ENCODE assay signal across 8 cellular contexts in genomic region chr1:110155878-110156522, GRCh38. TPM values are rescaled to one million over a fixed set of nuclear protein-coding genes. Genes with fewer than 3 reads are reported as not detected.
DNase-seq lines count a peak whose midpoint lies in the region; ATAC-seq, FAIRE-seq and TF ChIP-seq lines count a peak whose summit lies in the region.

No MANE protein-coding gene starts in this region.

- no peaks in the 10 kb centered on the region for H3K36me3 Mint-ChIP-seq in GM23338 (ENCODE audit: low read depth)

- DNase-seq in GM23338 (ENCODE audit: low spot score), result peak; percentile 76
- peak; percentile 10 for DNase-seq in SK-MEL-5 (ENCODE audit: low read depth, low spot score)
- peak; percentile 61 for DNase-seq in astrocyte of the spinal cord (ENCODE audit: low read depth, low spot score)
- peak; percentile 4 for DNase-seq in HepG2 (ENCODE audit: low spot score)
- peak; percentile 43 to 65 for DNase-seq in tibial artery
- no peak for DNase-seq in NCI-H510A (lab: John Stamatoyannopoulos, UW)
- DNase-seq in lower leg skin (ENCODE audit: low spot score in 2 of 2), result no peak

- in situ Hi-C loops in SK-MEL-5 (cut with HindIII; ENCODE audit: low pct_unique_long_range_greater_than_20kb, low sequenced_read_pairs), result no loop called here
- in situ Hi-C loops in astrocyte of the spinal cord (cut with HindIII; ENCODE audit: low sequenced_read_pairs), result no loop called here
- in situ Hi-C loops in HepG2 (cut with HindIII; ENCODE audit: extremely low pct_ligation_motif_present, low pct_unique_long_range_greater_than_20kb), result no loop called here

- H3K4me2 ChIP-seq in GM23338, result no peak overlapping the region
- H3K4me2 ChIP-seq in HepG2 (ENCODE audit: low read depth, low read length), result no peak overlapping the region

- H4K20me1 ChIP-seq in GM23338 (replicated peaks; ENCODE audit: insufficient read depth), result peaks cover 9% of the 10 kb centered on the region; the same call in 1 of the 2 replicates
- H4K20me1 ChIP-seq in HepG2 (ENCODE audit: insufficient read depth, low read length), result no peaks in the 10 kb centered on the region

- ATAC-seq in GM23338 (peak; percentile 73), HepG2 (peak; percentile 75), HG03571 (IDR thresholded peaks at IDR 0.05; ENCODE audit: unreplicated experiment) (no peak)

- no peak overlapping the region for H3K27ac Mint-ChIP-seq in GM23338

- TF ChIP-seq CTCF in GM23338 (conservative IDR thresholded peaks at IDR 0.05; ENCODE audit: low read depth in 2 of 2) (no peak), astrocyte of the spinal cord (IDR thresholded peaks at IDR 0.05; ENCODE audit: low read depth, low read length) (no peak), HepG2 (CRISPR knock-in tag; IDR thresholded peaks at IDR 0.05) (no peak), tibial artery (IDR thresholded peaks at IDR 0.05) (no peak), lower leg skin (IDR thresholded peaks at IDR 0.05) (no peak)

- no peaks in the 10 kb centered on the region for H3K9me2 ChIP-seq in GM23338 (ENCODE audit: insufficient read depth)

- H3K27me3 Mint-ChIP-seq in GM23338 (ENCODE audit: insufficient read depth, low read depth, poor library complexity), result peaks cover 40% of the 10 kb centered on the region

- no peak overlapping the region for H3K4me3 ChIP-seq in GM23338
- H3K4me3 ChIP-seq in astrocyte of the spinal cord (ENCODE audit: low read depth, low read length), result no peak overlapping the region
- no peak overlapping the region for H3K4me3 ChIP-seq in HepG2 (replicated peaks in 1 of 3; ENCODE audit: insufficient read depth in 1 of 3, low read depth in 2 of 3, low read length in 3 of 3)
- H3K4me3 ChIP-seq in tibial artery, result no peak overlapping the region
- no peak overlapping the region for H3K4me3 ChIP-seq in lower leg skin (ENCODE audit: low read depth, poor library complexity, severe bottlenecking)

- H3K36me3 ChIP-seq in GM23338 (ENCODE audit: insufficient read depth) (no peaks in the 10 kb centered on the region), HepG2 (replicated peaks in 1 of 2; ENCODE audit: control insufficient read depth in 1 of 2, insufficient read depth in 2 of 2, low read length in 2 of 2) (no peaks in the 10 kb centered on the region), tibial artery (no peaks in the 10 kb centered on the region)

- peaks cover 49% of the 10 kb centered on the region for H3K27me3 ChIP-seq in GM23338 (ENCODE audit: insufficient read depth)
- no peaks in the 10 kb centered on the region; a peak in 1 of 5 replicates for H3K27me3 ChIP-seq in HepG2 (ENCODE audit: control insufficient read depth in 1 of 2, insufficient read depth in 2 of 2, low read length in 2 of 2)
- H3K27me3 ChIP-seq in tibial artery, result peaks cover 0 to 33% of the 10 kb centered on the region in 2 donors

- WGBS in HepG2 (ENCODE audit: low lambda C conversion rate), result 6% methylated on average over 3 of the region's 7 CpGs
- 18 to 22% methylated on average over 7 of the region's 7 CpGs for WGBS in lower leg skin, 2 donors

- no peaks in the 10 kb centered on the region for H3K79me2 ChIP-seq in GM23338 (replicated peaks; ENCODE audit: insufficient read depth)
- H3K79me2 ChIP-seq in HepG2 (ENCODE audit: insufficient read depth, low read length), result no peaks in the 10 kb centered on the region

- intact Hi-C loops in HepG2 (cut with micrococcal nuclease; ENCODE audit: unreplicated experiment) (no loop called here), tibial artery (cut with DNase I; ENCODE audit: low total_unique reads) (no loop called here), lower leg skin (cut with DNase I; ENCODE audit: low total_unique reads) (no loop called here)

- TF ChIP-seq POLR2A in HepG2 (IDR thresholded peaks at IDR 0.05; ENCODE audit: insufficient read depth in 1 of 2, low read depth in 2 of 2, low read length in 2 of 2), result no peak
- TF ChIP-seq POLR2A in lower leg skin (IDR thresholded peaks at IDR 0.05), result no peak

- no peak overlapping the region for H3K4me3 Mint-ChIP-seq in GM23338

- CTCF ChIA-PET in HepG2 (lab: Yijun Ruan, JAX; ENCODE audit: low intra/inter-chr PET ratio, low total read pairs), result no interaction called here

- H3K9me3 Mint-ChIP-seq in GM23338, result no peaks in the 10 kb centered on the region

- H3K4me1 ChIP-seq in GM23338 (ENCODE audit: insufficient read depth), result peaks cover 8% of the 10 kb centered on the region; the same call in 1 of the 2 replicates
- H3K4me1 ChIP-seq in HepG2 (ENCODE audit: insufficient read depth, low read length), result no peaks in the 10 kb centered on the region
- peaks cover 0 to 8% (median 5%) of the 10 kb centered on the region in 4 donors for H3K4me1 ChIP-seq in tibial artery

- H3K27ac ChIP-seq in GM23338 (ENCODE audit: low read depth) (no peak overlapping the region), HepG2 (ENCODE audit: extremely low read length, insufficient read depth, low read length) (no peak overlapping the region), tibial artery (no peak overlapping the region)

- FAIRE-seq in HepG2 (lab: Jason Lieb, UNC), result no peak

- POLR2A ChIA-PET in HepG2 (lab: Yijun Ruan, JAX), result no interaction called here

- H3K9me3 ChIP-seq in HepG2 (ENCODE audit: low read length) (no peaks in the 10 kb centered on the region), tibial artery (no peaks in the 10 kb centered on the region)

- no peak for TF ChIP-seq RAD21 in HepG2 (CRISPR knock-in tag; IDR thresholded peaks at IDR 0.05)

- H3K4me1 Mint-ChIP-seq in GM23338, result peaks cover 9% of the 10 kb centered on the region; the same call in 2 of the 3 replicates

- no peak overlapping the region for H2AFZ ChIP-seq in GM23338
- H2AFZ ChIP-seq in HepG2 (ENCODE audit: low read length), result no peak overlapping the region

- no peak overlapping the region for H3K9ac ChIP-seq in HepG2 (ENCODE audit: insufficient read depth, low read depth, low read length)

- no TSS peak for BruUV-seq in HepG2 (replicated peaks; lab: Mats Ljungman, UMichigan)

- no peaks in the 10 kb centered on the region for H3F3A ChIP-seq in GM23338 (replicated peaks; ENCODE audit: low read depth)

- TF ChIP-seq EP300 in HepG2 (IDR thresholded peaks at IDR 0.05; ENCODE audit: low read depth in 2 of 2, low read length in 2 of 2) (no peak), HepG2 (CRISPR knock-in tag; IDR thresholded peaks at IDR 0.05; ENCODE audit: borderline replicate concordance) (no peak)

RNA-seq across cellular contexts. Expression of gene SLC6A17, which starts 5.7 kb away (rescaled TPM):
- 0.17 and 0.27 TPM in 2 replicates for total RNA-seq in GM23338 (2014; rRNA removed; shearing (Covaris generic))
- polyA plus RNA-seq in GM23338 (2016; fragmentation: Nextera tagmentation; extraction: Ambion mirVana) (0.03 and 0.16 TPM in 2 replicates), HepG2 (2011; rRNA removed) (not detected in 2 replicates)
- total RNA-seq in SK-MEL-5 (2014; rRNA removed; shearing (Covaris generic)), result 5.7 and 6.9 TPM in 2 replicates
- polyA plus RNA-seq in SK-MEL-5 (2015; cell fraction: cytosol; rRNA removed), result 4.7 and 6.6 TPM in 2 replicates
- 1.6 and 4.6 TPM in 2 replicates for polyA plus RNA-seq in SK-MEL-5 (2015; cell fraction: nucleus; rRNA removed)
- total RNA-seq in HepG2 (2016; rRNA removed; fragmentation: Illumina TruSeq; extraction: Trizol) (not detected in 2 replicates), lower leg skin (1 to 10 TPM; 4.5 to 6.9 (median 5.8) TPM)
- not detected in 2 replicates for total RNA-seq in HepG2 (2016; cell fraction: cytosol; rRNA removed; fragmentation: Illumina TruSeq; extraction: Trizol; ENCODE audit: low read depth)
- total RNA-seq in HepG2 (2016; cell fraction: insoluble cytoplasmic fraction; rRNA removed; fragmentation: Illumina TruSeq; extraction: Trizol), result not detected in 2 replicates
- not detected in 2 replicates for total RNA-seq in HepG2 (2016; cell fraction: membrane; rRNA removed; fragmentation: Illumina TruSeq; extraction: Trizol)
- total RNA-seq in HepG2 (2016; cell fraction: nucleus; rRNA removed; fragmentation: Illumina TruSeq; extraction: Trizol), result not detected in 2 replicates
- not detected in 2 replicates for polyA plus RNA-seq in HepG2 (2011; cell fraction: cytosol; rRNA removed)
- not detected in 2 replicates for polyA plus RNA-seq in HepG2 (2011; cell fraction: nucleus; rRNA removed)
- not detected in 2 replicates for polyA plus RNA-seq in HepG2 (2012)
- polyA plus RNA-seq in HepG2 (2016; cell fraction: cytosol; fragmentation: Illumina TruSeq; extraction: Trizol; ENCODE audit: low read depth), result not detected in 2 replicates
- not detected in 2 replicates for polyA plus RNA-seq in HepG2 (2016; cell fraction: insoluble cytoplasmic fraction; fragmentation: Illumina TruSeq; extraction: Trizol; ENCODE audit: low read depth)
- not detected in 2 replicates for polyA plus RNA-seq in HepG2 (2016; cell fraction: membrane; fragmentation: Illumina TruSeq; extraction: Trizol; ENCODE audit: low read depth)
- polyA plus RNA-seq in HepG2 (2016; cell fraction: nucleus; fragmentation: Illumina TruSeq; extraction: Trizol; ENCODE audit: insufficient read depth, low read depth), result not detected in 2 replicates
- 0.02 TPM in 1 of 2 replicates, not detected in the other for polyA minus RNA-seq in HepG2 (2011; rRNA and poly(A)+ RNA removed; ENCODE audit: low replicate concordance)
- not detected in 2 replicates for polyA minus RNA-seq in HepG2 (2011; cell fraction: cytosol; rRNA and poly(A)+ RNA removed)
- not detected in 2 replicates for polyA minus RNA-seq in HepG2 (2011; cell fraction: nucleus; rRNA and poly(A)+ RNA removed)

RNA-seq across cellular contexts. Expression of gene UBL4B, which starts 43.8 kb away (rescaled TPM):
- total RNA-seq in GM23338 (2014; rRNA removed; shearing (Covaris generic)), result not detected in 2 replicates
- polyA plus RNA-seq in GM23338 (2016; fragmentation: Nextera tagmentation; extraction: Ambion mirVana) (not detected in 2 replicates), HepG2 (2011; rRNA removed) (not detected in 2 replicates)
- total RNA-seq in SK-MEL-5 (2014; rRNA removed; shearing (Covaris generic)), result not detected in 2 replicates
- polyA plus RNA-seq in SK-MEL-5 (2015; cell fraction: cytosol; rRNA removed), result not detected in 2 replicates
- polyA plus RNA-seq in SK-MEL-5 (2015; cell fraction: nucleus; rRNA removed), result not detected in 2 replicates
- total RNA-seq in HepG2 (2016; rRNA removed; fragmentation: Illumina TruSeq; extraction: Trizol) (not detected in 2 replicates), lower leg skin (1 to 10 TPM in 1 of 4 donors, not detected in 3; 3.0 TPM)
- not detected in 2 replicates for total RNA-seq in HepG2 (2016; cell fraction: cytosol; rRNA removed; fragmentation: Illumina TruSeq; extraction: Trizol; ENCODE audit: low read depth)
- total RNA-seq in HepG2 (2016; cell fraction: insoluble cytoplasmic fraction; rRNA removed; fragmentation: Illumina TruSeq; extraction: Trizol), result not detected in 2 replicates
- not detected in 2 replicates for total RNA-seq in HepG2 (2016; cell fraction: membrane; rRNA removed; fragmentation: Illumina TruSeq; extraction: Trizol)
- not detected in 2 replicates for total RNA-seq in HepG2 (2016; cell fraction: nucleus; rRNA removed; fragmentation: Illumina TruSeq; extraction: Trizol)
- polyA plus RNA-seq in HepG2 (2011; cell fraction: cytosol; rRNA removed), result not detected in 2 replicates
- polyA plus RNA-seq in HepG2 (2011; cell fraction: nucleus; rRNA removed), result not detected in 2 replicates
- polyA plus RNA-seq in HepG2 (2012), result not detected in 2 replicates
- not detected in 2 replicates for polyA plus RNA-seq in HepG2 (2016; cell fraction: cytosol; fragmentation: Illumina TruSeq; extraction: Trizol; ENCODE audit: low read depth)
- polyA plus RNA-seq in HepG2 (2016; cell fraction: insoluble cytoplasmic fraction; fragmentation: Illumina TruSeq; extraction: Trizol; ENCODE audit: low read depth), result not detected in 2 replicates
- not detected in 2 replicates for polyA plus RNA-seq in HepG2 (2016; cell fraction: membrane; fragmentation: Illumina TruSeq; extraction: Trizol; ENCODE audit: low read depth)
- not detected in 2 replicates for polyA plus RNA-seq in HepG2 (2016; cell fraction: nucleus; fragmentation: Illumina TruSeq; extraction: Trizol; ENCODE audit: insufficient read depth, low read depth)
- not detected in 2 replicates for polyA minus RNA-seq in HepG2 (2011; rRNA and poly(A)+ RNA removed; ENCODE audit: low replicate concordance)
- polyA minus RNA-seq in HepG2 (2011; cell fraction: cytosol; rRNA and poly(A)+ RNA removed), result not detected in 2 replicates
- not detected in 2 replicates for polyA minus RNA-seq in HepG2 (2011; cell fraction: nucleus; rRNA and poly(A)+ RNA removed)

RNA-seq across cellular contexts. Expression of gene KCNC4, which starts 54.1 kb away (rescaled TPM):
- total RNA-seq in GM23338 (2014; rRNA removed; shearing (Covaris generic)), result 10.5 and 10.7 TPM in 2 replicates
- polyA plus RNA-seq in GM23338 (2016; fragmentation: Nextera tagmentation; extraction: Ambion mirVana) (3.4 and 3.5 TPM in 2 replicates), HepG2 (2011; rRNA removed) (0.66 and 1.0 TPM in 2 replicates)
- total RNA-seq in SK-MEL-5 (2014; rRNA removed; shearing (Covaris generic)), result 1.8 and 2.7 TPM in 2 replicates
- 5.5 and 11.5 TPM in 2 replicates for polyA plus RNA-seq in SK-MEL-5 (2015; cell fraction: cytosol; rRNA removed)
- 8.8 and 16.6 TPM in 2 replicates for polyA plus RNA-seq in SK-MEL-5 (2015; cell fraction: nucleus; rRNA removed)
- total RNA-seq in HepG2 (2016; rRNA removed; fragmentation: Illumina TruSeq; extraction: Trizol) (0.20 and 0.24 TPM in 2 replicates), lower leg skin (1 to 10 TPM; 4.8 to 9.4 (median 7.7) TPM)
- not detected in 2 replicates for total RNA-seq in HepG2 (2016; cell fraction: cytosol; rRNA removed; fragmentation: Illumina TruSeq; extraction: Trizol; ENCODE audit: low read depth)
- 0.16 and 0.17 TPM in 2 replicates for total RNA-seq in HepG2 (2016; cell fraction: insoluble cytoplasmic fraction; rRNA removed; fragmentation: Illumina TruSeq; extraction: Trizol)
- 0.12 and 0.14 TPM in 2 replicates for total RNA-seq in HepG2 (2016; cell fraction: membrane; rRNA removed; fragmentation: Illumina TruSeq; extraction: Trizol)
- total RNA-seq in HepG2 (2016; cell fraction: nucleus; rRNA removed; fragmentation: Illumina TruSeq; extraction: Trizol), result 0.12 and 0.16 TPM in 2 replicates
- polyA plus RNA-seq in HepG2 (2011; cell fraction: cytosol; rRNA removed), result 0.55 and 0.56 TPM in 2 replicates
- 3.7 and 4.6 TPM in 2 replicates for polyA plus RNA-seq in HepG2 (2011; cell fraction: nucleus; rRNA removed)
- 1.3 TPM in 2 replicates for polyA plus RNA-seq in HepG2 (2012)
- polyA plus RNA-seq in HepG2 (2016; cell fraction: cytosol; fragmentation: Illumina TruSeq; extraction: Trizol; ENCODE audit: low read depth), result 0.08 TPM in 2 replicates
- polyA plus RNA-seq in HepG2 (2016; cell fraction: insoluble cytoplasmic fraction; fragmentation: Illumina TruSeq; extraction: Trizol; ENCODE audit: low read depth), result 0.13 and 0.24 TPM in 2 replicates
- 0.26 and 0.33 TPM in 2 replicates for polyA plus RNA-seq in HepG2 (2016; cell fraction: membrane; fragmentation: Illumina TruSeq; extraction: Trizol; ENCODE audit: low read depth)
- 0.29 and 0.31 TPM in 2 replicates for polyA plus RNA-seq in HepG2 (2016; cell fraction: nucleus; fragmentation: Illumina TruSeq; extraction: Trizol; ENCODE audit: insufficient read depth, low read depth)
- polyA minus RNA-seq in HepG2 (2011; rRNA and poly(A)+ RNA removed; ENCODE audit: low replicate concordance), result 2.0 and 16.9 TPM in 2 replicates
- polyA minus RNA-seq in HepG2 (2011; cell fraction: cytosol; rRNA and poly(A)+ RNA removed), result 0.26 and 0.59 TPM in 2 replicates
- 1.4 and 2.2 TPM in 2 replicates for polyA minus RNA-seq in HepG2 (2011; cell fraction: nucleus; rRNA and poly(A)+ RNA removed)

Comparison
In these comparisons a context has a peak if more than half of its experiments do, and no peak if none do; other contexts are left out.
1. DNase-seq: peak in GM23338 (single experiment), SK-MEL-5 (single experiment), astrocyte of the spinal cord (single experiment), HepG2 (single experiment) and tibial artery (2 of 2); none in NCI-H510A (single experiment) and lower leg skin (0 of 2).